Comparison of ENCODE assay signal across 8 cellular contexts in the genomic region with DNA sequence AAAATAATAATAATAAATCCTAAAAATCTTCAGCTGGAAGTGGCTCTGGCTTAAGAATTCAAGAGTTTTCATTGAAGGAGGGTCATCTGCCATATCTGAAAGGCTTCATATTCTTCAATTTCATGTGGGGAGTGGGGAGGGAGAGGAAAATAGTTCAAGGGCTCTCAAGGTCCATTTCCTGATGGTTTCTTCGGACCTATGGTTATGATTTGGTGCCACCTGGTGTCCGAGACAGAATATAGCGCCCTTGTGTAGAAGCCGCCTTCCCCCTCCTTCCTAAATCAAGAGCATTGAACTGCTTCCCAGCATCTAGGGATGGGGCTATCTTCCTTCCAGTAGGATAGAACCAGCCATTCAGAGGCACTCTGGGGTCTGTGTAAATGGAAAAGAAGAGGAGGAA. TPM values are rescaled to one million over a fixed set of nuclear protein-coding genes. Genes with fewer than 3 reads are reported as not detected.
A peak's percentile ranks its signal among the peaks of the same experiment; 100 is the strongest.
DNase-seq lines count a peak whose midpoint lies in the region; ATAC-seq and TF ChIP-seq lines count a peak whose summit lies in the region.

No MANE protein-coding gene starts in this region.

- DNase-seq in Calu3 (peak; percentile 53), NCI-H69 (lab: John Stamatoyannopoulos, UW) (peak; percentile 67), esophagus muscularis mucosa (ENCODE audit: extremely low spot score) (peak; percentile 91), NCI-H1048 (lab: John Stamatoyannopoulos, UW) (no peak)
- peak; percentile 57 for DNase-seq in activated CD8-positive, alpha-beta T cell treated with anti-CD3 and anti-CD28 coated beads for 36 hours
- DNase-seq in natural killer cell treated with Interleukin-12 subunit alpha and Interleukin-12 subunit beta and Interleukin-15 and Interleukin-18, amount 100 ng/mL, for 72 hours (ENCODE audit: low spot score) = peak; percentile 69

- no peak overlapping the region for H3K4me3 ChIP-seq in esophagus muscularis mucosa

- no peak overlapping the region for H3K27ac ChIP-seq in esophagus muscularis mucosa (replicated peaks in 1 of 4)

- H3K36me3 ChIP-seq in esophagus muscularis mucosa = no peaks in the 10 kb centered on the region

- POLR2A ChIA-PET in activated CD8-positive, alpha-beta T cell treated with anti-CD3 and anti-CD28 coated beads for 36 hours (lab: Charles Lee) = interaction anchor here (0.6 kb wide), 1 partner anchor 113 kb away, joined by 3 read pairs; no protein-coding TSS in a partner anchor

- peak; percentile 41 for ATAC-seq in HG03025 (IDR thresholded peaks at IDR 0.05; ENCODE audit: low FRiP score, unreplicated experiment)
- ATAC-seq in activated CD8-positive, alpha-beta T cell treated with anti-CD3 and anti-CD28 coated beads for 36 hours = peak; percentile 28
- ATAC-seq in natural killer cell treated with Interleukin-12 subunit alpha and Interleukin-12 subunit beta and Interleukin-15 and Interleukin-18, amount 100 ng/mL, for 72 hours = peak in 1 of 2 donors; percentile 59
- ATAC-seq in GM21360 (IDR thresholded peaks at IDR 0.05; ENCODE audit: unreplicated experiment) = no peak

- peak; percentile 55 for TF ChIP-seq CTCF in Calu3 (IDR thresholded peaks at IDR 0.05; ENCODE audit: unreplicated experiment)
- peak; percentile 58 for TF ChIP-seq CTCF in activated CD8-positive, alpha-beta T cell treated with anti-CD3 and anti-CD28 coated beads for 36 hours (IDR thresholded peaks at IDR 0.05)
- TF ChIP-seq CTCF in esophagus muscularis mucosa (IDR thresholded peaks at IDR 0.05) = peak; percentile 67 to 70 (median 68)

- no peaks in the 10 kb centered on the region for H3K4me1 Mint-ChIP-seq in Calu3 (ENCODE audit: low read depth, unreplicated experiment)
- H3K4me1 Mint-ChIP-seq in activated CD8-positive, alpha-beta T cell treated with anti-CD3 and anti-CD28 coated beads for 36 hours (ENCODE audit: low read depth) = peaks cover 11% of the 10 kb centered on the region
- peaks cover 0 to 3% of the 10 kb centered on the region in 2 donors for H3K4me1 Mint-ChIP-seq in natural killer cell treated with Interleukin-12 subunit alpha and Interleukin-12 subunit beta and Interleukin-15 and Interleukin-18, amount 100 ng/mL, for 72 hours (ENCODE audit: low read depth in 2 of 2)

- H3K9me3 Mint-ChIP-seq in Calu3 (ENCODE audit: low read depth, unreplicated experiment) = no peaks in the 10 kb centered on the region
- H3K9me3 Mint-ChIP-seq in activated CD8-positive, alpha-beta T cell treated with anti-CD3 and anti-CD28 coated beads for 36 hours = no peaks in the 10 kb centered on the region
- H3K9me3 Mint-ChIP-seq in natural killer cell treated with Interleukin-12 subunit alpha and Interleukin-12 subunit beta and Interleukin-15 and Interleukin-18, amount 100 ng/mL, for 72 hours = no peaks in the 10 kb centered on the region

- peaks cover 5 to 16% (median 10%) of the 10 kb centered on the region in 4 donors for H3K4me1 ChIP-seq in esophagus muscularis mucosa

- peaks cover 10% of the 10 kb centered on the region for H3K27me3 Mint-ChIP-seq in Calu3 (ENCODE audit: unreplicated experiment)
- no peaks in the 10 kb centered on the region for H3K27me3 Mint-ChIP-seq in activated CD8-positive, alpha-beta T cell treated with anti-CD3 and anti-CD28 coated beads for 36 hours
- H3K27me3 Mint-ChIP-seq in natural killer cell treated with Interleukin-12 subunit alpha and Interleukin-12 subunit beta and Interleukin-15 and Interleukin-18, amount 100 ng/mL, for 72 hours = peaks cover 0 to 4% of the 10 kb centered on the region in 2 donors

- intact Hi-C loops in Calu3 (cut with micrococcal nuclease; ENCODE audit: unreplicated experiment) (loop anchor here (1.0 to 10.0 kb wide), 4 partner anchors 82 to 414 kb away; a partner anchor contains a TSS), esophagus muscularis mucosa (cut with DNase I) (loop anchor here (2.0 to 10.0 kb wide), 3 partner anchors 80 to 186 kb away; a partner anchor contains a TSS)
- intact Hi-C loops in activated CD8-positive, alpha-beta T cell treated with anti-CD3 and anti-CD28 coated beads for 36 hours (cut with micrococcal nuclease) = loop anchor here (10.0 kb wide), 1 partner anchor 204 kb away; no protein-coding TSS in a partner anchor

- H3K9me3 ChIP-seq in esophagus muscularis mucosa = no peaks in the 10 kb centered on the region

- no peak overlapping the region for H3K4me3 Mint-ChIP-seq in Calu3 (ENCODE audit: low read depth, unreplicated experiment)
- H3K4me3 Mint-ChIP-seq in activated CD8-positive, alpha-beta T cell treated with anti-CD3 and anti-CD28 coated beads for 36 hours = no peak overlapping the region
- H3K4me3 Mint-ChIP-seq in natural killer cell treated with Interleukin-12 subunit alpha and Interleukin-12 subunit beta and Interleukin-15 and Interleukin-18, amount 100 ng/mL, for 72 hours = no peak overlapping the region

- no peaks in the 10 kb centered on the region for H3K27me3 ChIP-seq in esophagus muscularis mucosa

- no TSS peak for BruUV-seq in Calu3 (replicated peaks; lab: Mats Ljungman, UMichigan)

- H3K36me3 Mint-ChIP-seq in Calu3 (ENCODE audit: insufficient read depth, unreplicated experiment) = peaks cover 11% of the 10 kb centered on the region
- peaks cover 12% of the 10 kb centered on the region for H3K36me3 Mint-ChIP-seq in activated CD8-positive, alpha-beta T cell treated with anti-CD3 and anti-CD28 coated beads for 36 hours (ENCODE audit: low read depth)
- H3K36me3 Mint-ChIP-seq in natural killer cell treated with Interleukin-12 subunit alpha and Interleukin-12 subunit beta and Interleukin-15 and Interleukin-18, amount 100 ng/mL, for 72 hours = no peaks in the 10 kb centered on the region

- CTCF ChIA-PET in Calu3 (lab: Charles Lee) = no interaction called here
- CTCF ChIA-PET in activated CD8-positive, alpha-beta T cell treated with anti-CD3 and anti-CD28 coated beads for 36 hours (lab: Charles Lee) = interaction anchor here (1.0 to 2.1 kb wide), 7 partner anchors 9 to 409 kb away, joined by 3 to 17 read pairs (median 4); no protein-coding TSS in a partner anchor

- whole genome bisulfite sequencing in esophagus muscularis mucosa = 0% methylated on average over 4 of the region's 4 CpGs

- TF ChIP-seq EP300 in esophagus muscularis mucosa (IDR thresholded peaks at IDR 0.05) = no peak

- no peak overlapping the region for H3K27ac Mint-ChIP-seq in Calu3 (ENCODE audit: unreplicated experiment)
- H3K27ac Mint-ChIP-seq in activated CD8-positive, alpha-beta T cell treated with anti-CD3 and anti-CD28 coated beads for 36 hours = no peak overlapping the region
- no peak overlapping the region for H3K27ac Mint-ChIP-seq in natural killer cell treated with Interleukin-12 subunit alpha and Interleukin-12 subunit beta and Interleukin-15 and Interleukin-18, amount 100 ng/mL, for 72 hours

- TF ChIP-seq POLR2A in esophagus muscularis mucosa (IDR thresholded peaks at IDR 0.05; ENCODE audit: low read depth) = no peak

RNA-seq across cellular contexts. Expression of a gene that starts 34.3 kb away (rescaled TPM):
- total RNA-seq in Calu3 (2022) = 2.1 and 2.3 TPM in 2 replicates
- total RNA-seq in activated CD8-positive, alpha-beta T cell treated with anti-CD3 and anti-CD28 coated beads for 36 hours = under 1 TPM; 0.54 to 0.63 TPM
- 1 to 10 TPM; 1.2 to 2.8 (median 2.4) TPM for total RNA-seq in esophagus muscularis mucosa
- 1 to 10 TPM in 1 of 2 donors, under 1 TPM in 1; 0.78 to 1.6 TPM for total RNA-seq in natural killer cell treated with Interleukin-12 subunit alpha and Interleukin-12 subunit beta and Interleukin-15 and Interleukin-18, amount 100 ng/mL, for 72 hours

RNA-seq across cellular contexts. Expression of a gene that starts 44.1 kb away (rescaled TPM):
- total RNA-seq in Calu3 (2022) (80.4 and 96.9 TPM in 2 replicates), esophagus muscularis mucosa (under 1 TPM in 1 of 4 donors, not detected in 3; 0.19 TPM)
- total RNA-seq in activated CD8-positive, alpha-beta T cell treated with anti-CD3 and anti-CD28 coated beads for 36 hours = not detected
- not detected for total RNA-seq in natural killer cell treated with Interleukin-12 subunit alpha and Interleukin-12 subunit beta and Interleukin-15 and Interleukin-18, amount 100 ng/mL, for 72 hours

Comparison
In these comparisons a context has a peak if more than half of its experiments do, and no peak if none do; other contexts are left out.
1. RNA of a gene that starts 44.1 kb away (total RNA-seq): 80.4 to 96.9 TPM in Calu3; not detected in activated CD8-positive, alpha-beta T cell treated with anti-CD3 and anti-CD28 coated beads for 36 hours, 0.19 TPM in esophagus muscularis mucosa and not detected in natural killer cell treated with Interleukin-12 subunit alpha and Interleukin-12 subunit beta and Interleukin-15 and Interleukin-18, amount 100 ng/mL, for 72 hours; every median in the first group is over 10 times any median in the second.
2. Peak in every context shown above with its lines, with median percentiles within 50 percentile points of each other: CTCF ChIP-seq.